Comparison of ENCODE assay signal across 8 cellular contexts in genomic region chr1:12314328-12314903, GRCh38.
DNase-seq lines count a peak whose midpoint lies in the region; ATAC-seq and TF ChIP-seq lines count a peak whose summit lies in the region.

No MANE protein-coding gene starts in this region.

- no peaks in the 10 kb centered on the region for H3F3A ChIP-seq in MM.1S (ENCODE audit: insufficient read depth, low read length)

- peaks cover 30% of the 10 kb centered on the region for H3K36me3 Mint-ChIP-seq in mesothelial cell of epicardium

- H3K36me3 ChIP-seq in MM.1S (replicated peaks; ENCODE audit: insufficient read depth, low read length) (no peaks in the 10 kb centered on the region), brain microvascular endothelial cell (replicated peaks) (peaks cover 25% of the 10 kb centered on the region)

- in situ Hi-C loops in brain microvascular endothelial cell (cut with HindIII; ENCODE audit: low pct_ligation_motif_present, low sequenced_read_pairs) = no loop called here

- H3K4me1 ChIP-seq in MM.1S (ENCODE audit: low read length) = no peaks in the 10 kb centered on the region

- no peaks in the 10 kb centered on the region for H4K20me1 ChIP-seq in MM.1S (ENCODE audit: insufficient read depth, low read length)

- H3K9me3 Mint-ChIP-seq in mesothelial cell of epicardium = no peaks in the 10 kb centered on the region

- H3K9me3 ChIP-seq in MM.1S (replicated peaks; ENCODE audit: insufficient read depth, low read length) = no peaks in the 10 kb centered on the region

- H3K27me3 ChIP-seq in MM.1S (replicated peaks; ENCODE audit: insufficient read depth, low read length) (no peaks in the 10 kb centered on the region), brain microvascular endothelial cell (replicated peaks) (no peaks in the 10 kb centered on the region)

- peaks cover 58% of the 10 kb centered on the region for H3K4me1 Mint-ChIP-seq in mesothelial cell of epicardium

- no peak for ATAC-seq in HG02840 (IDR thresholded peaks at IDR 0.05; ENCODE audit: low FRiP score, unreplicated experiment)

- H2AFZ ChIP-seq in MM.1S (ENCODE audit: low read length) = no peak overlapping the region

- no peaks in the 10 kb centered on the region for H3K27me3 Mint-ChIP-seq in mesothelial cell of epicardium (ENCODE audit: low read depth)

- H3K27ac Mint-ChIP-seq in mesothelial cell of epicardium = peak overlapping the region; percentile 94

- peak; percentile 45 for TF ChIP-seq CTCF in MM.1S (IDR thresholded peaks at IDR 0.05; ENCODE audit: low read length)
- TF ChIP-seq CTCF in brain microvascular endothelial cell (IDR thresholded peaks at IDR 0.05; ENCODE audit: low read depth, low read length, missing control alignments) = peak; percentile 30
- peak; percentile 65 for TF ChIP-seq CTCF in mesothelial cell of epicardium (IDR thresholded peaks at IDR 0.05; ENCODE audit: unreplicated experiment)

- H3K79me2 ChIP-seq in MM.1S (ENCODE audit: low read length) = no peaks in the 10 kb centered on the region

- H3K4me3 Mint-ChIP-seq in mesothelial cell of epicardium = no peak overlapping the region

- peak; percentile 72 for DNase-seq in DMS153 treated with DMSO at 0.1 percent for 48 hours (lab: John Stamatoyannopoulos, UW; ENCODE audit: unreplicated experiment)
- peak; percentile 18 for DNase-seq in MM.1S
- no peak for DNase-seq in brain microvascular endothelial cell
- no peak for DNase-seq in mesothelial cell of epicardium (ENCODE audit: low spot score in 2 of 2, unreplicated experiment in 2 of 2)
- DNase-seq in activated T-cell treated with anti-CD3 and anti-CD28 coated beads, Interleukin-2, amount 50 U/mL, for 48 hours = no peak
- DNase-seq in activated CD4-positive, CD25-positive, alpha-beta regulatory T cell (lab: John Stamatoyannopoulos, UW) = no peak
- no peak for DNase-seq in NCI-H1930 (lab: John Stamatoyannopoulos, UW)

- no peaks in the 10 kb centered on the region for H3K9me2 ChIP-seq in MM.1S (replicated peaks; ENCODE audit: insufficient read depth, low read length)

- H3K4me2 ChIP-seq in MM.1S (ENCODE audit: low read depth, low read length) = no peak overlapping the region

- no peak overlapping the region for H3K4me3 ChIP-seq in MM.1S (ENCODE audit: low read length)
- H3K4me3 ChIP-seq in brain microvascular endothelial cell (ENCODE audit: low read depth, low read length) = no peak overlapping the region

- H3K9ac ChIP-seq in MM.1S (ENCODE audit: low read length) = no peak overlapping the region

- H3K27ac ChIP-seq in MM.1S (ENCODE audit: low read length) = no peak overlapping the region
- H3K27ac ChIP-seq in brain microvascular endothelial cell = peak overlapping the region; percentile 67

Comparison
In these comparisons a context has a peak if more than half of its experiments do, and no peak if none do; other contexts are left out.
1. DNase-seq: peak in DMS153 treated with DMSO at 0.1 percent for 48 hours (single experiment) and MM.1S (single experiment); none in brain microvascular endothelial cell (single experiment), mesothelial cell of epicardium (0 of 2), activated T-cell treated with anti-CD3 and anti-CD28 coated beads, Interleukin-2, amount 50 U/mL, for 48 hours (0 of 2), activated CD4-positive, CD25-positive, alpha-beta regulatory T cell (0 of 4) and NCI-H1930 (0 of 2).
2. Peak in every context shown above with its lines, with median percentiles within 50 percentile points of each other: CTCF ChIP-seq.